Comparison of ENCODE assay signal across 8 cellular contexts in the genomic region with DNA sequence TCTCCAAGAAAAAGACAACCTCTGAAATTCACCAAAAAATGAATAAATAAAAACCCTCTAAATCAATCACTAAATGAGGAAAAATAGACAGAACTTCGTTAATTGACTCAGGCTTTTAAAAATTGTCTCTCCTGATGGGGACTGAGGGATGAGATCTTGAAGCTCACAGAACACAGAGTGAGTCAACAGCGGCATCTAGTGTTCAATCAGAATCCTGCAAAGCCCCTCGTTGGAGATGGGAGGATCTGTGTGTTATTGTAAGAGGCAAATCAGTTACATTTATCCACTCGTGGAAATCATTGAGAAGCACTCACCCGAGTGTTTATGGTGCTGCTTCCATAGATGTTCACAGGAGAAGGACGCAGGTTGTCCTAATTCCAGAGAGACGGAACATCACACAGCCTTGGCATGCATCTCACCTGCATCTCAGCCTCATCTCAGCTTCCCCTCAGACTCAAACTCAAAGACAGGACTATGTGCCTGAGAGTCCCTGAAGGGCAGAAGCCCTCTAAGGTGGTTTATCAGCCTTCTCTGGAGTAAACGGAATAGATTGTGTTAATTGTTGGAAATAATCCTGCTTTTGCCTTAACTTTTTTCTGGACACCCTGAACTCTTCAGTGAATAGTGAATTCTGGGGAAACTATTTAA.
DNase-seq lines count a peak whose midpoint lies in the region; ATAC-seq, FAIRE-seq and TF ChIP-seq lines count a peak whose summit lies in the region.

No MANE protein-coding gene starts in this region.

- BruUV-seq in endothelial cell of umbilical vein (replicated peaks; lab: Mats Ljungman, UMichigan), result no TSS peak

- peaks cover 0 to 2% of the 10 kb centered on the region in 2 experiments for H3K27me3 ChIP-seq in endothelial cell of umbilical vein (ENCODE audit: control insufficient read depth in 2 of 2, insufficient read depth in 2 of 2, low read length in 2 of 2)

- H3K36me3 ChIP-seq in endothelial cell of umbilical vein (ENCODE audit: control insufficient read depth in 2 of 2, extremely low read depth in 1 of 2, insufficient read depth in 2 of 2, low read length in 2 of 2), result no peaks in the 10 kb centered on the region

- FAIRE-seq in endothelial cell of umbilical vein (lab: Jason Lieb, UNC), result peak; percentile 97

- H3K4me2 ChIP-seq in endothelial cell of umbilical vein (ENCODE audit: insufficient read depth, low read length), result no peak overlapping the region

- H3K4me3 ChIP-seq in endothelial cell of umbilical vein (replicated peaks in 1 of 3; ENCODE audit: insufficient read depth in 1 of 3, low read depth in 1 of 3, low read length in 3 of 3), result no peak overlapping the region

- H3K79me2 ChIP-seq in endothelial cell of umbilical vein (ENCODE audit: control insufficient read depth, insufficient read depth, low read length), result no peaks in the 10 kb centered on the region

- POLR2A ChIA-PET in activated CD4-positive, alpha-beta memory T cell treated with anti-CD3 and anti-CD28 coated beads for 36 hours (lab: Charles Lee), result no interaction called here
- POLR2A ChIA-PET in endothelial cell of umbilical vein (lab: Charles Lee), result interaction anchor here (0.5 kb wide), 1 partner anchor 520 kb away, joined by 4 read pairs; no protein-coding TSS in a partner anchor

- H3K9ac ChIP-seq in endothelial cell of umbilical vein (replicated peaks; ENCODE audit: extremely low read depth, insufficient read depth, low read length), result no peak overlapping the region

- H3K9me1 ChIP-seq in endothelial cell of umbilical vein (replicated peaks; ENCODE audit: control insufficient read depth, extremely low read depth, insufficient read depth, low read length), result no peaks in the 10 kb centered on the region

- CTCF ChIA-PET in activated CD4-positive, alpha-beta memory T cell treated with anti-CD3 and anti-CD28 coated beads for 36 hours (lab: Charles Lee), result interaction anchor here (0.6 to 4.8 kb wide), 22 partner anchors 8 to 660 kb away, joined by 3 to 26 read pairs (median 4); no protein-coding TSS in a partner anchor
- CTCF ChIA-PET in endothelial cell of umbilical vein (lab: Charles Lee), result interaction anchor here (0.5 to 3.4 kb wide), 79 partner anchors 8 to 1997 kb away, joined by 3 to 54 read pairs (median 4); a partner anchor contains a TSS

- dilution Hi-C loops in endothelial cell of umbilical vein (cut with MboI; ENCODE audit: extremely low pct_ligation_motif_present, low sequenced_read_pairs), result no loop called here

- no peaks in the 10 kb centered on the region for H3K9me3 ChIP-seq in endothelial cell of umbilical vein (replicated peaks; ENCODE audit: control insufficient read depth, insufficient read depth, low read length)

- peak; percentile 84 to 88 for TF ChIP-seq CTCF in endothelial cell of umbilical vein (IDR thresholded peaks at IDR 0.05; ENCODE audit: extremely low read depth in 1 of 2, insufficient read depth in 1 of 2, low read depth in 1 of 2, low read length in 2 of 2)

- H3K27ac ChIP-seq in endothelial cell of umbilical vein (ENCODE audit: insufficient read depth, low read depth, low read length), result no peak overlapping the region

- H2AFZ ChIP-seq in endothelial cell of umbilical vein (ENCODE audit: low read depth, low read length), result no peak overlapping the region

- H3K4me1 Mint-ChIP-seq in activated CD4-positive, alpha-beta memory T cell treated with anti-CD3 and anti-CD28 coated beads for 36 hours (ENCODE audit: low read depth), result peaks cover 2% of the 10 kb centered on the region

- ATAC-seq in GM19351 (IDR thresholded peaks at IDR 0.05; ENCODE audit: unreplicated experiment) (peak; percentile 72), HG03457 (IDR thresholded peaks at IDR 0.05; ENCODE audit: unreplicated experiment) (peak; percentile 65)

- no peaks in the 10 kb centered on the region for H3K9me3 Mint-ChIP-seq in activated CD4-positive, alpha-beta memory T cell treated with anti-CD3 and anti-CD28 coated beads for 36 hours

- DNase-seq in CMK (ENCODE audit: low read depth) (peak; percentile 37), NCI-H774 (lab: John Stamatoyannopoulos, UW) (peak; percentile 46), endothelial cell of umbilical vein (ENCODE audit: low read depth, low spot score) (peak; percentile 82), mucosa of gallbladder (ENCODE audit: low spot score) (peak; percentile 64), stromal cell of bone marrow (ENCODE audit: low read depth) (peak; percentile 64)
- DNase-seq in activated CD4-positive, alpha-beta memory T cell treated with anti-CD3 and anti-CD28 coated beads for 36 hours, result peak; percentile 68

- no peaks in the 10 kb centered on the region for H4K20me1 ChIP-seq in endothelial cell of umbilical vein (replicated peaks; ENCODE audit: control insufficient read depth, extremely low read depth, insufficient read depth, low read length)

- no peak overlapping the region for H3K4me3 Mint-ChIP-seq in activated CD4-positive, alpha-beta memory T cell treated with anti-CD3 and anti-CD28 coated beads for 36 hours

- TF ChIP-seq POLR2A in endothelial cell of umbilical vein (IDR thresholded peaks at IDR 0.05; ENCODE audit: low read depth, low read length), result no peak

- no peaks in the 10 kb centered on the region for H3K36me3 Mint-ChIP-seq in activated CD4-positive, alpha-beta memory T cell treated with anti-CD3 and anti-CD28 coated beads for 36 hours

- H3K27me3 Mint-ChIP-seq in activated CD4-positive, alpha-beta memory T cell treated with anti-CD3 and anti-CD28 coated beads for 36 hours, result peaks cover 4% of the 10 kb centered on the region

- intact Hi-C loops in activated CD4-positive, alpha-beta memory T cell treated with anti-CD3 and anti-CD28 coated beads for 36 hours (cut with micrococcal nuclease), result no loop called here
- intact Hi-C loops in endothelial cell of umbilical vein (cut with micrococcal nuclease), result loop anchor here (1.0 to 10.0 kb wide), 5 partner anchors 477 to 1999 kb away; a partner anchor contains a TSS

- H3K27ac Mint-ChIP-seq in activated CD4-positive, alpha-beta memory T cell treated with anti-CD3 and anti-CD28 coated beads for 36 hours, result no peak overlapping the region

- no peaks in the 10 kb centered on the region for H3K4me1 ChIP-seq in endothelial cell of umbilical vein (ENCODE audit: control insufficient read depth, extremely low read depth, insufficient read depth, low read length)

TF ChIP-seq in endothelial cell of umbilical vein, 7 proteins besides CTCF, POLR2A, EP300 and RAD21:
- TF ChIP-seq GATA2 (IDR thresholded peaks at IDR 0.05; ENCODE audit: insufficient read depth, insufficient read length, low read depth, low read length) (no peak), JUN (IDR thresholded peaks at IDR 0.05; ENCODE audit: borderline replicate concordance, insufficient read depth, insufficient read length, low read depth) (no peak), MYC (IDR thresholded peaks at IDR 0.05; ENCODE audit: low read depth, low read length) (no peak), POLR2AphosphoS5 (IDR thresholded peaks at IDR 0.05; ENCODE audit: insufficient read depth, low read depth, low read length) (no peak), EZH2 (IDR thresholded peaks at IDR 0.05; ENCODE audit: borderline replicate concordance, low read depth, low read length, severe bottlenecking) (no peak), FOS (IDR thresholded peaks at IDR 0.05; ENCODE audit: borderline replicate concordance, insufficient read depth, low read length) (no peak)
- TF ChIP-seq, protein P1, sequence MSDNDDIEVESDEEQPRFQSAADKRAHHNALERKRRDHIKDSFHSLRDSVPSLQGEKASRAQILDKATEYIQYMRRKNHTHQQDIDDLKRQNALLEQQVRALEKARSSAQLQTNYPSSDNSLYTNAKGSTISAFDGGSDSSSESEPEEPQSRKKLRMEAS (IDR thresholded peaks at IDR 0.05; ENCODE audit: insufficient read depth, insufficient read length), result no peak
